Comparison of ENCODE assay signal across 24 cellular contexts in genomic region chr6:134802426-134803058, GRCh38.
DNase-seq lines count a peak whose midpoint lies in the region; ATAC-seq and TF ChIP-seq lines count a peak whose summit lies in the region.
"Had no signal": no experiment of that assay in that cellular context is flagged by ENCODE, and none has a peak within 500 bp of the region (broad histone marks: within the 10 kb centered on the region; RNA-seq: fewer than 3 reads in every experiment).

No MANE protein-coding gene starts in this region.

- H3K79me2 ChIP-seq in parathyroid adenoma (no peaks in the 10 kb centered on the region), Karpas-422 (ENCODE audit: low read length) (no peaks in the 10 kb centered on the region)

- H3K9me2 ChIP-seq in Karpas-422 (replicated peaks; ENCODE audit: insufficient read depth, low read length) = no peaks in the 10 kb centered on the region

- no peaks in the 10 kb centered on the region for H3K9me3 ChIP-seq in parathyroid adenoma (ENCODE audit: control insufficient read depth, low read length)
- no peaks in the 10 kb centered on the region for H3K9me3 ChIP-seq in Karpas-422 (ENCODE audit: low read length)
- H3K9me3 ChIP-seq: right lobe of liver, SJCRH30, testis had no signal

- H3K36me3 ChIP-seq in parathyroid adenoma (ENCODE audit: control insufficient read depth, insufficient read depth, low read length) (no peaks in the 10 kb centered on the region), Karpas-422 (ENCODE audit: insufficient read depth, low read length) (no peaks in the 10 kb centered on the region)
- H3K36me3 ChIP-seq: right lobe of liver, SJCRH30, WERI-Rb-1 had no signal

- H3K27ac ChIP-seq in parathyroid adenoma (no peak overlapping the region), Karpas-422 (ENCODE audit: low read length) (no peak overlapping the region)
- H3K27ac ChIP-seq: right lobe of liver, SJCRH30, testis, WERI-Rb-1 had no signal

- H3K4me1 ChIP-seq in parathyroid adenoma = no peaks in the 10 kb centered on the region
- no peaks in the 10 kb centered on the region for H3K4me1 ChIP-seq in Karpas-422 (ENCODE audit: low read length)
- H3K4me1 ChIP-seq: right lobe of liver, SJCRH30, testis had no signal

- ATAC-seq in HG03571 (IDR thresholded peaks at IDR 0.05; ENCODE audit: unreplicated experiment) (no peak), GM19455 (IDR thresholded peaks at IDR 0.05; ENCODE audit: unreplicated experiment) (no peak)
- ATAC-seq: activated naive CD8-positive, alpha-beta T cell treated with anti-CD3 and anti-CD28 coated beads, Interleukin-2, amount 50 U/mL, for 24 hours; HCT116; naive thymus-derived CD4-positive, alpha-beta T cell had no signal

- TF ChIP-seq CTCF in epithelial cell of proximal tubule (conservative IDR thresholded peaks at IDR 0.05; ENCODE audit: low read depth, low read length) = no peak
- TF ChIP-seq CTCF in parathyroid adenoma (IDR thresholded peaks at IDR 0.05) = no peak

- H2AFZ ChIP-seq in parathyroid adenoma (peak overlapping the region; percentile 43), Karpas-422 (ENCODE audit: low read length) (no peak overlapping the region)

- DNase-seq in Daoy (ENCODE audit: low read depth) (peak; percentile 40), M059J (ENCODE audit: low read depth) (peak; percentile 80), epithelial cell of proximal tubule (ENCODE audit: low read depth) (peak; percentile 91), DMS153 treated with DMSO at 0.1 percent for 48 hours (lab: John Stamatoyannopoulos, UW; ENCODE audit: unreplicated experiment) (no peak), Karpas-422 (no peak)
- DNase-seq: activated CD8-positive, alpha-beta memory T cell treated with anti-CD3 and anti-CD28 coated beads, Interleukin-2, amount 50 U/mL, for 48 hours; activated effector memory CD4-positive, alpha-beta T cell treated with anti-CD3 and anti-CD28 coated beads, Interleukin-2, amount 50 U/mL, for 16 hours; activated naive CD8-positive, alpha-beta T cell treated with anti-CD3 and anti-CD28 coated beads, Interleukin-2, amount 50 U/mL, for 24 hours; CD4-positive, CD25-positive, alpha-beta regulatory T cell; DMS53; foreskin melanocyte; hypothalamus; naive thymus-derived CD4-positive, alpha-beta T cell; NCI-H146; NCI-H82; OCI-M1; right lobe of liver; SJCRH30; testis; WERI-Rb-1 had no signal

- no peak overlapping the region for H3K4me2 ChIP-seq in parathyroid adenoma (ENCODE audit: low read length)
- H3K4me2 ChIP-seq in Karpas-422 (ENCODE audit: low read depth, low read length, poor library complexity, severe bottlenecking) = no peak overlapping the region

- H4K20me1 ChIP-seq in Karpas-422 (ENCODE audit: insufficient read depth, low read depth, low read length) = no peaks in the 10 kb centered on the region

- no peak overlapping the region for H3K9ac ChIP-seq in parathyroid adenoma
- H3K9ac ChIP-seq in Karpas-422 (ENCODE audit: low read length) = no peak overlapping the region

- no peak overlapping the region for H3K4me3 ChIP-seq in epithelial cell of proximal tubule (ENCODE audit: low read depth, low read length)
- H3K4me3 ChIP-seq in parathyroid adenoma (ENCODE audit: low read depth, low read length) = no peak overlapping the region
- H3K4me3 ChIP-seq in Karpas-422 (ENCODE audit: low read length) = no peak overlapping the region
- H3K4me3 ChIP-seq: right lobe of liver, SJCRH30, testis had no signal

- H3K27me3 ChIP-seq in parathyroid adenoma (ENCODE audit: control insufficient read depth, insufficient read depth, low read length) (no peaks in the 10 kb centered on the region), Karpas-422 (ENCODE audit: low read length) (no peaks in the 10 kb centered on the region)
- H3K27me3 ChIP-seq: right lobe of liver, SJCRH30, testis had no signal

Comparison
In these comparisons a context has a peak if more than half of its experiments do, and no peak if none do; other contexts are left out.
1. DNase-seq: peak in Daoy (single experiment), M059J (single experiment) and epithelial cell of proximal tubule (single experiment); none in DMS153 treated with DMSO at 0.1 percent for 48 hours (single experiment) and Karpas-422 (single experiment).